Comparison of ENCODE assay signal across 25 cellular contexts in the genomic region with DNA sequence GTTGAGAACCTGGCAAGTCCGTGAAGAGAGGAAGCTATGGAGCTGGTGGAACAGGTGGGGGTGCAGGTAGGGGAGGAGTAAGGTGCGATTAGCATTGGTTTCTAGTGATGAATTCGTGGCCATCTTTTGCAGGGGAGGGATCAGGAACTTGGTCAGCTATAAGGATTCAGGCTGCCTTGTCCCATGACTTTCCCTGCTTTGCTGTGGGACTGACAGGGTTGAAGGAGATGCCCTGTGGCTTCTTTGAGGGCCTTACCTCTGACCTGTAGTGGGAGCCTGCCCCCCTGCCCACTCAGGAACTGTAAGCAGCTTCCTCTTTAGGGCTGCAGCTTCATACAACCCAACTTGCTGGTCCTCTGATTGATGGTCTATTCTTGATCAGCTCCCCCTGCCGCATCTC.
A peak's percentile ranks its signal among the peaks of the same experiment; 100 is the strongest.
DNase-seq lines count a peak whose midpoint lies in the region; ATAC-seq and TF ChIP-seq lines count a peak whose summit lies in the region.
"Had no signal": no experiment of that assay in that cellular context is flagged by ENCODE, and none has a peak within 500 bp of the region (broad histone marks: within the 10 kb centered on the region; RNA-seq: fewer than 3 reads in every experiment).

No MANE protein-coding gene starts in this region.

- no peak overlapping the region for H2AK5ac ChIP-seq in IMR-90 (ENCODE audit: low read depth, low read length)

- H3K56ac ChIP-seq in IMR-90 (ENCODE audit: extremely low read depth, insufficient read depth, low read length), result no peak overlapping the region

- TF ChIP-seq POLR2A in IMR-90 (IDR thresholded peaks at IDR 0.05; ENCODE audit: low read depth, low read length), result no peak

- H3K4me1 ChIP-seq in HEK293 (ENCODE audit: control insufficient read depth, insufficient read depth, low read length) (no peaks in the 10 kb centered on the region), IMR-90 (ENCODE audit: control insufficient read depth, insufficient read depth, low read length) (no peaks in the 10 kb centered on the region), endodermal cell (ENCODE audit: control insufficient read depth, insufficient read depth, low read length) (no peaks in the 10 kb centered on the region), smooth muscle cell (ENCODE audit: low read depth) (no peaks in the 10 kb centered on the region)
- H3K4me1 ChIP-seq: A549; BLaER1 treated with 17β-estradiol and CSF1 and Interleukin-3, amounts not matched to agents 10 nM and 100 nM; Caco-2 had no signal

- H3K79me2 ChIP-seq in smooth muscle cell (ENCODE audit: low read depth), result no peaks in the 10 kb centered on the region

- H3K4me1 Mint-ChIP-seq in endodermal cell (peaks cover 6% of the 10 kb centered on the region), osteocyte (ENCODE audit: unreplicated experiment) (no peaks in the 10 kb centered on the region), T-cell (no peaks in the 10 kb centered on the region)
- H3K4me1 Mint-ChIP-seq: B cell had no signal

- peaks cover 10% of the 10 kb centered on the region for H3K27me3 ChIP-seq in IMR-90 (ENCODE audit: control insufficient read depth, insufficient read depth, low read length)
- H3K27me3 ChIP-seq in endodermal cell (ENCODE audit: control insufficient read depth, insufficient read depth, low read length, poor library complexity, severe bottlenecking), result no peaks in the 10 kb centered on the region
- H3K27me3 ChIP-seq in smooth muscle cell (ENCODE audit: low read depth), result no peaks in the 10 kb centered on the region
- H3K27me3 ChIP-seq: BLaER1 treated with 17β-estradiol and CSF1 and Interleukin-3, amounts not matched to agents 10 nM and 100 nM had no signal

- H3K23ac ChIP-seq in IMR-90 (ENCODE audit: low read depth, low read length), result no peak overlapping the region

- H3K36me3 Mint-ChIP-seq in endodermal cell (ENCODE audit: low read depth), result no peaks in the 10 kb centered on the region
- H3K36me3 Mint-ChIP-seq in osteocyte (ENCODE audit: unreplicated experiment), result no peaks in the 10 kb centered on the region
- no peaks in the 10 kb centered on the region for H3K36me3 Mint-ChIP-seq in T-cell
- H3K36me3 Mint-ChIP-seq: CD8-positive, alpha-beta T cell had no signal

- H3K27ac ChIP-seq in HEK293 (ENCODE audit: extremely low read depth, low read depth, low read length), result no peak overlapping the region
- no peak overlapping the region for H3K27ac ChIP-seq in IMR-90 (ENCODE audit: insufficient read depth, low read length)
- H3K27ac ChIP-seq in endodermal cell (ENCODE audit: low read depth, low read length), result no peak overlapping the region
- no peak overlapping the region for H3K27ac ChIP-seq in smooth muscle cell (ENCODE audit: low read depth)
- H3K27ac ChIP-seq: A549; BLaER1 treated with 17β-estradiol and CSF1 and Interleukin-3, amounts not matched to agents 10 nM and 100 nM; C4-2B had no signal

- H3K27me3 Mint-ChIP-seq in endodermal cell (ENCODE audit: insufficient read depth) (peaks cover 5% of the 10 kb centered on the region), osteocyte (ENCODE audit: unreplicated experiment) (peaks cover 30% of the 10 kb centered on the region), T-cell (peaks cover 10 to 13% of the 10 kb centered on the region in 2 donors)

- TF ChIP-seq CTCF in HEK293 (tag by site-specific recombination; IDR thresholded peaks at IDR 0.05) (no peak), IMR-90 (conservative IDR thresholded peaks at IDR 0.05; ENCODE audit: low read depth, low read length) (no peak), endodermal cell (conservative IDR thresholded peaks at IDR 0.05) (no peak), osteocyte (IDR thresholded peaks at IDR 0.05) (no peak), smooth muscle cell (IDR thresholded peaks at IDR 0.05; ENCODE audit: borderline replicate concordance, insufficient read depth, poor library complexity, severe bottlenecking) (no peak)

- H3K9ac ChIP-seq in IMR-90 (ENCODE audit: low read depth, low read length) (no peak overlapping the region), endodermal cell (ENCODE audit: extremely low read depth, low read length, poor library complexity, severe bottlenecking) (no peak overlapping the region), smooth muscle cell (ENCODE audit: low read depth) (no peak overlapping the region)
- H3K9ac ChIP-seq: BLaER1 treated with 17β-estradiol and CSF1 and Interleukin-3, amounts not matched to agents 10 nM and 100 nM had no signal

- BruUV-seq in IMR-90 (replicated peaks; lab: Mats Ljungman, UMichigan), result no TSS peak

- H2AFZ ChIP-seq in IMR-90 (replicated peaks; ENCODE audit: low read length, poor library complexity), result peak overlapping the region; percentile 48
- no peak overlapping the region for H2AFZ ChIP-seq in smooth muscle cell (ENCODE audit: low read depth)

- H4K8ac ChIP-seq in IMR-90 (ENCODE audit: low read depth in 2 of 2, low read length in 2 of 2), result no peak overlapping the region

- no peak overlapping the region for H4K91ac ChIP-seq in IMR-90 (ENCODE audit: insufficient read depth, low read depth, low read length)

- in situ Hi-C loops in IMR-90 (cut with MboI; ENCODE audit: low sequenced_read_pairs), result no loop called here

- H3K4ac ChIP-seq in IMR-90 (ENCODE audit: low read depth, low read length), result no peak overlapping the region

- no peaks in the 10 kb centered on the region for H3K79me1 ChIP-seq in IMR-90 (ENCODE audit: low read depth in 1 of 2, low read length in 2 of 2)

- no peak overlapping the region for H3K14ac ChIP-seq in IMR-90 (replicated peaks; ENCODE audit: low read depth, low read length)

- H3K4me2 ChIP-seq in IMR-90 (ENCODE audit: low read depth, low read length) (no peak overlapping the region), smooth muscle cell (no peak overlapping the region)
- H3K4me2 ChIP-seq: A549; BLaER1 treated with 17β-estradiol and CSF1 and Interleukin-3, amounts not matched to agents 10 nM and 100 nM had no signal

- no peaks in the 10 kb centered on the region for H3K9me3 ChIP-seq in HEK293 (ENCODE audit: control insufficient read depth, insufficient read depth, low read depth, low read length)
- no peaks in the 10 kb centered on the region for H3K9me3 ChIP-seq in IMR-90 (ENCODE audit: control insufficient read depth, insufficient read depth, low read length)
- H3K9me3 ChIP-seq in endodermal cell (ENCODE audit: control insufficient read depth, low read length), result peaks cover 1% of the 10 kb centered on the region
- H3K9me3 ChIP-seq in smooth muscle cell (replicated peaks; ENCODE audit: low read depth), result no peaks in the 10 kb centered on the region
- H3K9me3 ChIP-seq: Caco-2 had no signal

- dilution Hi-C loops in IMR-90 (cut with HindIII; ENCODE audit: low sequenced_read_pairs, unreplicated experiment), result no loop called here

- no peak for TF ChIP-seq RAD21 in IMR-90 (IDR thresholded peaks at IDR 0.05; ENCODE audit: low read length)

- no peaks in the 10 kb centered on the region for H3F3A ChIP-seq in smooth muscle cell (ENCODE audit: low read depth)

- H3K9me3 Mint-ChIP-seq in endodermal cell, result peaks cover 3% of the 10 kb centered on the region
- peaks cover 6% of the 10 kb centered on the region for H3K9me3 Mint-ChIP-seq in osteocyte (ENCODE audit: unreplicated experiment)
- H3K9me3 Mint-ChIP-seq in T-cell, result no peaks in the 10 kb centered on the region
- H3K9me3 Mint-ChIP-seq: CD4-positive, alpha-beta T cell; CD8-positive, alpha-beta T cell had no signal

- H3K27ac Mint-ChIP-seq in endodermal cell (no peak overlapping the region), osteocyte (ENCODE audit: unreplicated experiment) (no peak overlapping the region), T-cell (no peak overlapping the region)
- H3K27ac Mint-ChIP-seq: B cell; CD4-positive, alpha-beta T cell; CD8-positive, alpha-beta T cell had no signal

- no peak overlapping the region for H4K5ac ChIP-seq in IMR-90 (ENCODE audit: low read depth, low read length)

- no peak overlapping the region for H3K18ac ChIP-seq in IMR-90 (ENCODE audit: low read depth, low read length)

- ATAC-seq in IMR-90 (ENCODE audit: low read depth) (no peak), T-cell (replicated peaks in 1 of 4) (no peak), GM18907 (IDR thresholded peaks at IDR 0.05; ENCODE audit: unreplicated experiment) (no peak)
- ATAC-seq: A549; CD8-positive, alpha-beta T cell; GM12878 had no signal

- H2AK9ac ChIP-seq in IMR-90 (replicated peaks; ENCODE audit: low read depth, low read length, poor library complexity), result no peak overlapping the region

- no peak for DNase-seq in IMR-90
- DNase-seq in endodermal cell, result peak; percentile 31
- DNase-seq in osteocyte (ENCODE audit: extremely low spot score, unreplicated experiment), result peak; percentile 63
- DNase-seq in T-cell, result no peak
- DNase-seq in A172 (ENCODE audit: low spot score), result no peak
- DNase-seq in smooth muscle cell (lab: John Stamatoyannopoulos, UW; ENCODE audit: unreplicated experiment), result no peak
- DNase-seq: 8988T; AML-193; Caco-2; Calu3; CD4-positive, alpha-beta T cell; CD8-positive, alpha-beta T cell; DMS153; DMS53; DMS79; DND-41; EL; GDM1 had no signal

- H2BK15ac ChIP-seq in IMR-90 (ENCODE audit: low read depth, low read length), result no peak overlapping the region

- CTCF ChIA-PET in HEK293 (lab: Yijun Ruan, JAX), result interaction anchor here (0.6 to 2.8 kb wide), 9 partner anchors 14 to 257 kb away, joined by 3 to 11 read pairs (median 4); no protein-coding TSS in a partner anchor
- CTCF ChIA-PET in IMR-90 (lab: Yijun Ruan, JAX), result interaction anchor here (0.6 to 1.8 kb wide), 2 partner anchors 27 to 110 kb away, joined by 4 to 6 read pairs; no protein-coding TSS in a partner anchor
- CTCF ChIA-PET in T-cell (lab: Charles Lee), result interaction anchor here (0.6 to 1.4 kb wide), 4 partner anchors 111 to 250 kb away, joined by 3 to 7 read pairs (median 4); no protein-coding TSS in a partner anchor

- intact Hi-C loops in IMR-90 (cut with micrococcal nuclease), result no loop called here

- H3K9me1 ChIP-seq in IMR-90 (ENCODE audit: insufficient read depth, low read length), result no peaks in the 10 kb centered on the region

- POLR2A ChIA-PET in HEK293 (lab: Yijun Ruan, JAX), result no interaction called here
- POLR2A ChIA-PET in IMR-90 (lab: Charles Lee; ENCODE audit: unreplicated experiment), result no interaction called here
- POLR2A ChIA-PET in T-cell (lab: Charles Lee), result no interaction called here

- H4K20me1 ChIP-seq in IMR-90 (ENCODE audit: insufficient read depth, low read length), result no peaks in the 10 kb centered on the region
- no peaks in the 10 kb centered on the region for H4K20me1 ChIP-seq in smooth muscle cell (ENCODE audit: low read depth)
- H4K20me1 ChIP-seq: BLaER1 treated with 17β-estradiol and CSF1 and Interleukin-3, amounts not matched to agents 10 nM and 100 nM had no signal

- no peak overlapping the region for H2BK5ac ChIP-seq in IMR-90 (ENCODE audit: low read depth, low read length, poor library complexity, severe bottlenecking)

- 22% methylated on average over 3 of the region's 4 CpGs; no CpG with 5 or more reads in 1 of the 2 experiments for WGBS in IMR-90 (ENCODE audit: extremely low coverage in 2 of 2, insufficient read length in 1 of 2), 2 experiments
- 84% methylated on average over 3 to 4 of the region's 4 CpGs for WGBS in endodermal cell (ENCODE audit: insufficient coverage in 1 of 2, insufficient read length in 1 of 2), 2 experiments
- WGBS in smooth muscle cell (ENCODE audit: low lambda C conversion rate), result 82% methylated on average over 4 of the region's 4 CpGs

- H3K4me3 ChIP-seq in HEK293 (ENCODE audit: low read depth, low read length) (no peak overlapping the region), IMR-90 (ENCODE audit: insufficient read depth, low read depth, low read length) (no peak overlapping the region), endodermal cell (ENCODE audit: low read length) (no peak overlapping the region), smooth muscle cell (no peak overlapping the region)
- H3K4me3 ChIP-seq: A549; BLaER1 treated with 17β-estradiol and CSF1 and Interleukin-3, amounts not matched to agents 10 nM and 100 nM; GM12878 had no signal

- H3K4me3 Mint-ChIP-seq in endodermal cell (no peak overlapping the region), osteocyte (ENCODE audit: unreplicated experiment) (no peak overlapping the region), T-cell (no peak overlapping the region)
- H3K4me3 Mint-ChIP-seq: B cell; CD4-positive, alpha-beta T cell; CD8-positive, alpha-beta T cell had no signal

- no peak overlapping the region for H2BK120ac ChIP-seq in IMR-90 (ENCODE audit: low read depth, low read length)

- no peaks in the 10 kb centered on the region for H3K36me3 ChIP-seq in HEK293 (ENCODE audit: control insufficient read depth in 2 of 2, insufficient read depth in 1 of 2, low read length in 2 of 2)
- H3K36me3 ChIP-seq in IMR-90 (ENCODE audit: control insufficient read depth, insufficient read depth, low read length), result no peaks in the 10 kb centered on the region
- H3K36me3 ChIP-seq in endodermal cell (ENCODE audit: control insufficient read depth, insufficient read depth, low read length), result no peaks in the 10 kb centered on the region
- H3K36me3 ChIP-seq in smooth muscle cell (ENCODE audit: low read depth), result no peaks in the 10 kb centered on the region
- H3K36me3 ChIP-seq: BLaER1 treated with 17β-estradiol and CSF1 and Interleukin-3, amounts not matched to agents 10 nM and 100 nM had no signal

- H2BK20ac ChIP-seq in IMR-90 (ENCODE audit: low read depth, low read length), result no peak overlapping the region

Comparison
In these comparisons a context has a peak if more than half of its experiments do, and no peak if none do; other contexts are left out.
1. DNase-seq: peak in endodermal cell (single experiment) and osteocyte (single experiment); none in IMR-90 (single experiment), T-cell (0 of 34), A172 (single experiment) and smooth muscle cell (single experiment).